Comparison of ENCODE assay signal across 18 cellular contexts in genomic region chr2:227856697-227857096, GRCh38. TPM values are rescaled to one million over a fixed set of nuclear protein-coding genes. Genes with fewer than 3 reads are reported as not detected.
A peak's percentile ranks its signal among the peaks of the same experiment; 100 is the strongest.
DNase-seq lines count a peak whose midpoint lies in the region; ATAC-seq, FAIRE-seq and TF ChIP-seq lines count a peak whose summit lies in the region.
"Had no signal": no experiment of that assay in that cellular context is flagged by ENCODE, and none has a peak within 500 bp of the region (broad histone marks: within the 10 kb centered on the region; RNA-seq: fewer than 3 reads in every experiment).

No MANE protein-coding gene starts in this region.

- H3K36me3 ChIP-seq in astrocyte (ENCODE audit: insufficient read depth, low read length) (no peaks in the 10 kb centered on the region), PC-3 (ENCODE audit: low read depth, low read length) (no peaks in the 10 kb centered on the region)

- no peaks in the 10 kb centered on the region for H3K27me3 Mint-ChIP-seq in astrocyte (ENCODE audit: low read depth, unreplicated experiment)

- DNase-seq in EH (ENCODE audit: low read depth) (peak; percentile 51), astrocyte (ENCODE audit: low read depth) (peak; percentile 85), fibroblast of the aortic adventitia (ENCODE audit: low read depth) (peak; percentile 53), skeletal muscle cell (ENCODE audit: low read depth) (peak; percentile 85), NCI-H69 (lab: John Stamatoyannopoulos, UW) (no peak), T-helper 9 cell (no peak), PC-3 (no peak)
- DNase-seq: C1 segment of cervical spinal cord; CD4-positive, alpha-beta T cell; DMS79; EL had no signal

- no peaks in the 10 kb centered on the region for H3K9me3 Mint-ChIP-seq in astrocyte (ENCODE audit: unreplicated experiment)
- H3K9me3 Mint-ChIP-seq: CD4-positive, alpha-beta T cell had no signal

- H4K20me1 ChIP-seq in astrocyte (ENCODE audit: insufficient read depth, low read length) = no peaks in the 10 kb centered on the region
- H4K20me1 ChIP-seq in PC-3 (ENCODE audit: low read length) = no peaks in the 10 kb centered on the region

- H3K79me2 ChIP-seq in astrocyte (ENCODE audit: insufficient read depth, low read length) (no peaks in the 10 kb centered on the region), PC-3 (ENCODE audit: low read length) (no peaks in the 10 kb centered on the region)

- H3F3A ChIP-seq in PC-3 (ENCODE audit: low read length, unreplicated experiment) = no peaks in the 10 kb centered on the region

- TF ChIP-seq CTCF in astrocyte (IDR thresholded peaks at IDR 0.05; ENCODE audit: insufficient read depth, low read depth, low read length) = no peak
- TF ChIP-seq CTCF in fibroblast of the aortic adventitia (IDR thresholded peaks at IDR 0.05; ENCODE audit: insufficient read depth, low read length) = no peak
- no peak for TF ChIP-seq CTCF in PC-3 (conservative IDR thresholded peaks at IDR 0.05; ENCODE audit: low read depth, low read length)

- H3K9me2 ChIP-seq in PC-3 (replicated peaks; ENCODE audit: low read length) = no peaks in the 10 kb centered on the region

- H3K4me3 ChIP-seq in astrocyte (ENCODE audit: insufficient read depth, low read depth, low read length) (no peak overlapping the region), fibroblast of the aortic adventitia (ENCODE audit: low read depth, low read length) (no peak overlapping the region), skeletal muscle cell (ENCODE audit: low read depth, low read length) (no peak overlapping the region), PC-3 (ENCODE audit: low read length) (no peak overlapping the region)

- no peaks in the 10 kb centered on the region for H3K27me3 ChIP-seq in astrocyte (ENCODE audit: insufficient read depth, low read length)
- H3K27me3 ChIP-seq in PC-3 (ENCODE audit: low read length) = no peaks in the 10 kb centered on the region

- BruUV-seq in PC-3 (replicated peaks; lab: Mats Ljungman, UMichigan) = no TSS peak

- H2AFZ ChIP-seq in astrocyte (ENCODE audit: low read depth, low read length) (no peak overlapping the region), PC-3 (ENCODE audit: low read length) (no peak overlapping the region)

- peaks cover 11% of the 10 kb centered on the region for H3K4me1 Mint-ChIP-seq in astrocyte (ENCODE audit: low read depth, unreplicated experiment)
- H3K4me1 Mint-ChIP-seq: B cell had no signal

- CTCF ChIA-PET in PC-3 (lab: Charles Lee) = no interaction called here

- H3K27ac ChIP-seq in astrocyte (ENCODE audit: low read depth, low read length) (no peak overlapping the region), PC-3 (ENCODE audit: low read length) (no peak overlapping the region)
- H3K27ac ChIP-seq: HL-60 had no signal

- H3K4me1 ChIP-seq in astrocyte (ENCODE audit: insufficient read depth, low read length) (peaks cover 17% of the 10 kb centered on the region), PC-3 (ENCODE audit: insufficient read depth, low read length) (peaks cover 17% of the 10 kb centered on the region)

- no peak overlapping the region for H3K9ac ChIP-seq in astrocyte (ENCODE audit: low read length)
- H3K9ac ChIP-seq in PC-3 (ENCODE audit: low read length) = no peak overlapping the region

- H3K36me3 Mint-ChIP-seq in astrocyte (ENCODE audit: low read depth, unreplicated experiment) = no peaks in the 10 kb centered on the region

- no peak overlapping the region for H3K4me2 ChIP-seq in astrocyte (ENCODE audit: low read length)
- no peak overlapping the region for H3K4me2 ChIP-seq in PC-3 (ENCODE audit: low read length)

- H3K27ac Mint-ChIP-seq in astrocyte (ENCODE audit: unreplicated experiment) = no peak overlapping the region
- H3K27ac Mint-ChIP-seq: B cell; CD4-positive, alpha-beta T cell had no signal

- no peak for ATAC-seq in PC-3
- ATAC-seq: HCT116 had no signal

- intact Hi-C loops in PC-3 (cut with micrococcal nuclease) = no loop called here

- H3K9me3 ChIP-seq in astrocyte (ENCODE audit: insufficient read depth, low read depth, low read length) = no peaks in the 10 kb centered on the region
- no peaks in the 10 kb centered on the region for H3K9me3 ChIP-seq in PC-3 (ENCODE audit: low read length)

- POLR2A ChIA-PET in PC-3 (lab: Charles Lee; ENCODE audit: unreplicated experiment) = no interaction called here

- FAIRE-seq in astrocyte (lab: Jason Lieb, UNC) = no peak
- FAIRE-seq: G401.6, GM12892, H54 had no signal

- H3K4me3 Mint-ChIP-seq in astrocyte (ENCODE audit: unreplicated experiment) = no peak overlapping the region
- H3K4me3 Mint-ChIP-seq: B cell; CD4-positive, alpha-beta T cell had no signal

RNA-seq across cellular contexts. Expression of gene DAW1, which starts 14.7 kb away (rescaled TPM):
- total RNA-seq in astrocyte (0.75 and 0.86 TPM in 2 replicates), fibroblast of the aortic adventitia (ENCODE audit: low replicate concordance) (1.3 TPM in 1 of 2 replicates, not detected in the other), PC-3 (2014; rRNA removed) (1.0 and 1.5 TPM in 2 replicates)
- total RNA-seq: B cell; CD4-positive, alpha-beta T cell had no signal

RNA-seq across cellular contexts. Expression of gene CCL20, which starts 43.1 kb away (rescaled TPM):
- total RNA-seq in astrocyte (not detected in 2 replicates), fibroblast of the aortic adventitia (ENCODE audit: low replicate concordance) (not detected in 2 replicates), PC-3 (2014; rRNA removed) (1.7 and 1.8 TPM in 2 replicates)
- total RNA-seq: A172, B cell had no signal

Comparison
In these comparisons a context has a peak if more than half of its experiments do, and no peak if none do; other contexts are left out.
1. DNase-seq: peak in EH (single experiment), astrocyte (single experiment), fibroblast of the aortic adventitia (single experiment) and skeletal muscle cell (single experiment); none in NCI-H69 (single experiment), T-helper 9 cell (single experiment) and PC-3 (single experiment).